In genomic region chr16:24332695-24333094, GRCh38 we compare ENCODE assay signal across 27 cellular contexts.
"Had no signal": no experiment of that assay in that cellular context is flagged by ENCODE, and none has a peak within 500 bp of the region (broad histone marks: within the 10 kb centered on the region; RNA-seq: fewer than 3 reads in every experiment).

No MANE protein-coding gene starts in this region.

- DNase-seq: stimulated activated CD4-positive, alpha-beta T cell treated with anti-CD3 and anti-CD28 coated beads, Interleukin-2, amount 100 ng/mL, for 48 hours; stimulated activated CD4-positive, alpha-beta T cell treated with anti-CD3 and anti-CD28 coated beads, Interleukin-4, amount 100 ng/mL, for 1 hour; stimulated activated CD4-positive, alpha-beta T cell treated with anti-CD3 and anti-CD28 coated beads, Interleukin-4, amount 100 ng/mL, for 24 hours; stimulated activated CD4-positive, alpha-beta T cell treated with anti-CD3 and anti-CD28 coated beads, Interleukin-4, amount 100 ng/mL, for 4 hours; stimulated activated CD8-positive, alpha-beta memory T cell treated with anti-CD3 and anti-CD28 coated beads, Interleukin-4, amount 100 ng/mL, for 48 hours; stimulated activated naive B cell treated with anti-CD40 and anti-IgM and Interleukin-4, amounts not matched to agents 10 μg/mL and 1 μg/mL and 100 μg/mL, for 72 hours; stimulated activated naive CD4-positive, alpha-beta T cell; stimulated activated naive CD4-positive, alpha-beta T cell treated with Interleukin-2 at 50 U/mL for 16 hours; stimulated activated naive CD8-positive, alpha-beta T cell treated with anti-CD3 and anti-CD28 coated beads, Interleukin-15, amount 100 ng/mL, for 72 hours; stimulated activated naive CD8-positive, alpha-beta T cell treated with anti-CD3 and anti-CD28 coated beads, Interleukin-15, Interleukin-2, amounts not matched to agents 100 U/mL and 50 U/mL, for 24 hours; stomach; substantia nigra; testis; thyroid gland; tibial artery; transverse colon; trophoblast cell; upper lobe of left lung; upper lobe of right lung; uterus had no signal

- H3K27me3 ChIP-seq: stomach, suprapubic skin, testis, thyroid gland, tibial artery, tibial nerve, transverse colon, upper lobe of left lung, upper lobe of right lung, uterus, vagina had no signal

- H3K4me1 ChIP-seq: stomach, suprapubic skin, testis, thyroid gland, tibial artery, tibial nerve, transverse colon, upper lobe of left lung, upper lobe of right lung, uterus, vagina had no signal

- H3K9me3 ChIP-seq: suprapubic skin, testis, thoracic aorta, thyroid gland, transverse colon, upper lobe of right lung, uterus, vagina had no signal

- ATAC-seq: stimulated activated effector memory CD8-positive, alpha-beta T cell treated with anti-CD3 and anti-CD28 coated beads, Interleukin-12 subunit alpha, Interleukin-12 subunit beta, amount 100 ng/mL, for 72 hours; stimulated activated memory B cell treated with anti-CD40 and anti-IgM and Interleukin-4, amounts not matched to agents 10 μg/mL and 1 μg/mL and 100 μg/mL, for 72 hours; stimulated activated naive B cell treated with anti-CD40 and anti-IgM and Interleukin-4, amounts not matched to agents 10 μg/mL and 1 μg/mL and 100 μg/mL, for 72 hours; stimulated activated naive CD8-positive, alpha-beta T cell treated with anti-CD3 and anti-CD28 coated beads, Interleukin-15, amount 100 ng/mL, for 72 hours; stimulated activated naive CD8-positive, alpha-beta T cell treated with anti-CD3 and anti-CD28 coated beads, Interleukin-15, Interleukin-2, amounts not matched to agents 100 U/mL and 50 U/mL, for 24 hours; upper lobe of right lung had no signal

- H3K27ac ChIP-seq: stomach, suprapubic skin, testis, thoracic aorta, thyroid gland, tibial artery, tibial nerve, transverse colon, upper lobe of left lung, upper lobe of right lung, uterus, vagina had no signal

- FAIRE-seq: urothelium cell line had no signal

- H3K36me3 ChIP-seq: stomach, suprapubic skin, thoracic aorta, thyroid gland, tibial artery, tibial nerve, transverse colon, upper lobe of left lung, upper lobe of right lung, uterus, vagina had no signal

- H3K4me3 ChIP-seq: stomach, suprapubic skin, testis, thoracic aorta, thyroid gland, tibial artery, tibial nerve, transverse colon, upper lobe of left lung, upper lobe of right lung, uterus, vagina had no signal
